Comparison of ENCODE assay signal across 1 cellular context in genomic region chr16:56888806-56889205, GRCh38.
TF ChIP-seq lines count a peak whose summit lies in the region.

No MANE protein-coding gene starts in this region.

TF ChIP-seq in GM23338, 12 proteins besides CTCF, POLR2A, EP300 and RAD21 (continued from another document):
- TF ChIP-seq POLR2AphosphoS5 (IDR thresholded peaks at IDR 0.05; ENCODE audit: low read depth) (no peak), NANOG (IDR thresholded peaks at IDR 0.05; ENCODE audit: borderline replicate concordance) (no peak), EZH2 (IDR thresholded peaks at IDR 0.05; ENCODE audit: low read depth, unreplicated experiment) (no peak), REST (IDR thresholded peaks at IDR 0.05; ENCODE audit: unreplicated experiment) (no peak), CREB1 (CRISPR knock-in tag; IDR thresholded peaks at IDR 0.05; ENCODE audit: low read depth) (no peak)
